10 cellular contexts compared by ENCODE assay signal in the genomic region with DNA sequence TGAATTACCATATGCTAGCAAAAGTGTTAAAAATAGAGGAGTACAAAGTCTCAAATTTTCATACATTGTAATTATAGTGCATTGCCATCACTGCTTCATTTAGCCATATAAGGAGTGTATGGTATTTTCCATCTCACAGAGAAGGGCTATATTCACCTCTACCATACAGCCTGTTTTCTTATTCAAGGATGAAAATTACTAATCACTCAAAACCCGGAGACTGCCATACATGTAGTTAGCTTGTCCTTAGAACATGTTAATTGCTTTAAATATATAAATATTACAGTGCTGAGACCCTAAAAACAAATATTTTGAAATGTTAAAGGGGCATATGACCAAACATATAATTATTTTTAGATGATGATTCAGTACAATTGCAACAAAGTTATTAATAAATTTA. TPM values are rescaled to one million over a fixed set of nuclear protein-coding genes. Genes with fewer than 3 reads are reported as not detected.
A peak's percentile ranks its signal among the peaks of the same experiment; 100 is the strongest.
DNase-seq lines count a peak whose midpoint lies in the region; ATAC-seq, FAIRE-seq and TF ChIP-seq lines count a peak whose summit lies in the region.
"Had no signal": no experiment of that assay in that cellular context is flagged by ENCODE, and none has a peak within 500 bp of the region (broad histone marks: within the 10 kb centered on the region; RNA-seq: fewer than 3 reads in every experiment).

No MANE protein-coding gene starts in this region.

- intact Hi-C loops in kidney (cut with DNase I) = no loop called here

- peaks cover 3% of the 10 kb centered on the region in 2 donors for H3K4me1 ChIP-seq in kidney (ENCODE audit: control insufficient read depth in 1 of 2, insufficient read depth in 1 of 2, low read depth in 1 of 2, low read length in 2 of 2)

- peak overlapping the region; percentile 87 to 98 for H3K4me3 ChIP-seq in kidney (ENCODE audit: low read length in 2 of 2)

- ATAC-seq in activated naive CD8-positive, alpha-beta T cell treated with anti-CD3 and anti-CD28 coated beads, Interleukin-2, amount 10 ng/mL, durations not matched to agents 7 days and 5 days (ENCODE audit: low read depth) = no peak
- ATAC-seq in GM21515 (IDR thresholded peaks at IDR 0.05; ENCODE audit: unreplicated experiment) (no peak), GM18909 (IDR thresholded peaks at IDR 0.05; ENCODE audit: poor library complexity, unreplicated experiment) (no peak), HG02973 (IDR thresholded peaks at IDR 0.05; ENCODE audit: unreplicated experiment) (no peak)

- H3K4me3 Mint-ChIP-seq in T-helper 1 cell treated with Interleukin-12 subunit alpha and Interleukin-12 subunit beta and Interleukin-4 antibody, amounts not matched to agents 30 μg/mL and 1 μg/mL, for 36 hours = peak overlapping the region; percentile 90
- peak overlapping the region; percentile 87 for H3K4me3 Mint-ChIP-seq in activated naive CD8-positive, alpha-beta T cell treated with anti-CD3 and anti-CD28 coated beads, Interleukin-2, amount 10 ng/mL, durations not matched to agents 7 days and 5 days

- TF ChIP-seq CTCF in kidney (IDR thresholded peaks at IDR 0.05; ENCODE audit: borderline replicate concordance, extremely low read depth, insufficient read depth) = no peak

- H3K36me3 ChIP-seq in kidney (ENCODE audit: control insufficient read depth in 1 of 2, insufficient read depth in 2 of 2, low read length in 2 of 2) = no peaks in the 10 kb centered on the region

- H3K9ac ChIP-seq in kidney (ENCODE audit: low read length in 2 of 2) = peak overlapping the region; percentile 37 to 80

- POLR2A ChIA-PET in activated naive CD8-positive, alpha-beta T cell treated with anti-CD3 and anti-CD28 coated beads, Interleukin-2, amount 10 ng/mL, durations not matched to agents 7 days and 5 days (lab: Charles Lee) = no interaction called here

- FAIRE-seq in kidney (lab: Jason Lieb, UNC) = no peak
- FAIRE-seq: small intestine had no signal

- peaks cover 35% of the 10 kb centered on the region for H3K4me1 Mint-ChIP-seq in T-helper 1 cell treated with Interleukin-12 subunit alpha and Interleukin-12 subunit beta and Interleukin-4 antibody, amounts not matched to agents 30 μg/mL and 1 μg/mL, for 36 hours (ENCODE audit: low read depth)
- peaks cover 19% of the 10 kb centered on the region for H3K4me1 Mint-ChIP-seq in activated naive CD8-positive, alpha-beta T cell treated with anti-CD3 and anti-CD28 coated beads, Interleukin-2, amount 10 ng/mL, durations not matched to agents 7 days and 5 days

- DNase-seq in T-helper 1 cell (no peak), kidney (no peak), superior temporal gyrus (ENCODE audit: extremely low spot score) (peak; percentile 79)
- DNase-seq in activated naive CD8-positive, alpha-beta T cell treated with anti-CD3 and anti-CD28 coated beads, Interleukin-2, amount 10 ng/mL, durations not matched to agents 7 days and 5 days = no peak

- H3K27ac Mint-ChIP-seq in T-helper 1 cell treated with Interleukin-12 subunit alpha and Interleukin-12 subunit beta and Interleukin-4 antibody, amounts not matched to agents 30 μg/mL and 1 μg/mL, for 36 hours = no peak overlapping the region
- no peak overlapping the region for H3K27ac Mint-ChIP-seq in activated naive CD8-positive, alpha-beta T cell treated with anti-CD3 and anti-CD28 coated beads, Interleukin-2, amount 10 ng/mL, durations not matched to agents 7 days and 5 days

- peaks cover 20% of the 10 kb centered on the region for H3K27me3 Mint-ChIP-seq in T-helper 1 cell treated with Interleukin-12 subunit alpha and Interleukin-12 subunit beta and Interleukin-4 antibody, amounts not matched to agents 30 μg/mL and 1 μg/mL, for 36 hours (ENCODE audit: low read depth)
- H3K27me3 Mint-ChIP-seq in activated naive CD8-positive, alpha-beta T cell treated with anti-CD3 and anti-CD28 coated beads, Interleukin-2, amount 10 ng/mL, durations not matched to agents 7 days and 5 days = peaks cover 7% of the 10 kb centered on the region

- peak overlapping the region; percentile 72 to 83 for H3K27ac ChIP-seq in kidney (ENCODE audit: low read depth in 2 of 2, low read length in 2 of 2)

- peaks cover 19% of the 10 kb centered on the region for H3K36me3 Mint-ChIP-seq in T-helper 1 cell treated with Interleukin-12 subunit alpha and Interleukin-12 subunit beta and Interleukin-4 antibody, amounts not matched to agents 30 μg/mL and 1 μg/mL, for 36 hours (ENCODE audit: low read depth)
- peaks cover 18% of the 10 kb centered on the region for H3K36me3 Mint-ChIP-seq in activated naive CD8-positive, alpha-beta T cell treated with anti-CD3 and anti-CD28 coated beads, Interleukin-2, amount 10 ng/mL, durations not matched to agents 7 days and 5 days

- H3K9me3 ChIP-seq in kidney (ENCODE audit: control insufficient read depth in 1 of 2, low read length in 2 of 2) = no peaks in the 10 kb centered on the region

- H3K9me3 Mint-ChIP-seq in T-helper 1 cell treated with Interleukin-12 subunit alpha and Interleukin-12 subunit beta and Interleukin-4 antibody, amounts not matched to agents 30 μg/mL and 1 μg/mL, for 36 hours = no peaks in the 10 kb centered on the region
- no peaks in the 10 kb centered on the region for H3K9me3 Mint-ChIP-seq in activated naive CD8-positive, alpha-beta T cell treated with anti-CD3 and anti-CD28 coated beads, Interleukin-2, amount 10 ng/mL, durations not matched to agents 7 days and 5 days
- H3K9me3 Mint-ChIP-seq: activated naive CD4-positive, alpha-beta T cell treated with anti-CD3 and anti-CD28 coated beads, Interleukin-2, amount 50 U/mL, for 72 hours had no signal

RNA-seq across cellular contexts. Expression of gene CPEB3, which starts 49.4 kb away (rescaled TPM):
- 1 to 10 TPM; 3.4 to 3.5 TPM for total RNA-seq in activated naive CD8-positive, alpha-beta T cell treated with anti-CD3 and anti-CD28 coated beads, Interleukin-2, amount 10 ng/mL, durations not matched to agents 7 days and 5 days
- 7.4 TPM for total RNA-seq in kidney
- 2.3 TPM for polyA plus RNA-seq in kidney (ENCODE audit: insufficient read depth, low read depth, low replicate concordance)

RNA-seq across cellular contexts. Expression of gene MARCHF5, which starts 49.5 kb away (rescaled TPM):
- 10 to 100 TPM; 25.6 to 27.2 TPM for total RNA-seq in activated naive CD8-positive, alpha-beta T cell treated with anti-CD3 and anti-CD28 coated beads, Interleukin-2, amount 10 ng/mL, durations not matched to agents 7 days and 5 days
- 36.1 TPM for total RNA-seq in kidney
- 24.2 TPM for polyA plus RNA-seq in kidney (ENCODE audit: insufficient read depth, low read depth, low replicate concordance)
